8 cellular contexts compared by ENCODE assay signal in genomic region chr2:204177977-204178522, GRCh38.
DNase-seq lines count a peak whose midpoint lies in the region; ATAC-seq and TF ChIP-seq lines count a peak whose summit lies in the region.

No MANE protein-coding gene starts in this region.

- peak; percentile 64 for TF ChIP-seq CTCF in GM13977 (IDR thresholded peaks at IDR 0.05; ENCODE audit: extremely low read depth, insufficient read depth, missing control alignments)
- TF ChIP-seq CTCF in HFF-Myc (IDR thresholded peaks at IDR 0.05; ENCODE audit: low read depth, low read length, missing control alignments) = peak; percentile 71
- peak; percentile 67 for TF ChIP-seq CTCF in Panc1 (IDR thresholded peaks at IDR 0.05)
- peak; percentile 79 for TF ChIP-seq CTCF in left ventricle myocardium inferior (IDR thresholded peaks at IDR 0.05; ENCODE audit: borderline replicate concordance)

- H3K4me1 Mint-ChIP-seq in activated T-helper 2 cell treated with anti-CD3 and anti-CD28 coated beads, Interferon-gamma antibody, Interleukin-2, Interleukin-4, amounts not matched to agents 10 μg/mL and 5 μg/mL and 100 μg/mL, durations not matched to agents 14 hours and 24 hours and 36 hours (ENCODE audit: low read depth) = peaks cover 9% of the 10 kb centered on the region

- DNase-seq in GM13977 (ENCODE audit: low spot score) = peak; percentile 30
- DNase-seq in HFF-Myc (ENCODE audit: extremely low read depth, low read depth) = no peak
- DNase-seq in Panc1 (ENCODE audit: low read depth, low spot score) = no peak
- peak; percentile 55 for DNase-seq in activated T-helper 2 cell treated with anti-CD3 and anti-CD28 coated beads, Interferon-gamma antibody, Interleukin-2, Interleukin-4, amounts not matched to agents 10 μg/mL and 5 μg/mL and 100 μg/mL, durations not matched to agents 14 hours and 24 hours and 36 hours (ENCODE audit: low spot score)
- peak; percentile 44 for DNase-seq in left ventricle myocardium inferior
- DNase-seq in stimulated activated CD4-positive, alpha-beta T cell treated with anti-CD3 and anti-CD28 coated beads, Interleukin-15, amount 100 ng/mL, for 48 hours (ENCODE audit: low read depth in 2 of 2) = peak; percentile 35 to 57
- no peak for DNase-seq in SW 1271 (lab: John Stamatoyannopoulos, UW)
- no peak for DNase-seq in NCI-H2171 (lab: John Stamatoyannopoulos, UW)

- H3K27ac ChIP-seq in Panc1 (ENCODE audit: low read length) (no peak overlapping the region), left ventricle myocardium inferior (replicated peaks) (no peak overlapping the region)

- peaks cover 42% of the 10 kb centered on the region for H3K27me3 Mint-ChIP-seq in activated T-helper 2 cell treated with anti-CD3 and anti-CD28 coated beads, Interferon-gamma antibody, Interleukin-2, Interleukin-4, amounts not matched to agents 10 μg/mL and 5 μg/mL and 100 μg/mL, durations not matched to agents 14 hours and 24 hours and 36 hours (ENCODE audit: low read depth)

- intact Hi-C loops in Panc1 (cut with micrococcal nuclease; ENCODE audit: unreplicated experiment) = no loop called here
- intact Hi-C loops in activated T-helper 2 cell treated with anti-CD3 and anti-CD28 coated beads, Interferon-gamma antibody, Interleukin-2, Interleukin-4, amounts not matched to agents 10 μg/mL and 5 μg/mL and 100 μg/mL, durations not matched to agents 14 hours and 24 hours and 36 hours (cut with micrococcal nuclease) = loop anchor here (1.0 to 2.0 kb wide), 4 partner anchors 33 to 153 kb away; no protein-coding TSS in a partner anchor
- intact Hi-C loops in left ventricle myocardium inferior (cut with micrococcal nuclease) = no loop called here

- H3K9me3 ChIP-seq in Panc1 (ENCODE audit: control insufficient read depth, insufficient read depth, low read depth, low read length) = no peaks in the 10 kb centered on the region
- no peaks in the 10 kb centered on the region for H3K9me3 ChIP-seq in left ventricle myocardium inferior (replicated peaks)

- H3K9me3 Mint-ChIP-seq in activated T-helper 2 cell treated with anti-CD3 and anti-CD28 coated beads, Interferon-gamma antibody, Interleukin-2, Interleukin-4, amounts not matched to agents 10 μg/mL and 5 μg/mL and 100 μg/mL, durations not matched to agents 14 hours and 24 hours and 36 hours = no peaks in the 10 kb centered on the region

- no peak overlapping the region for H3K27ac Mint-ChIP-seq in activated T-helper 2 cell treated with anti-CD3 and anti-CD28 coated beads, Interferon-gamma antibody, Interleukin-2, Interleukin-4, amounts not matched to agents 10 μg/mL and 5 μg/mL and 100 μg/mL, durations not matched to agents 14 hours and 24 hours and 36 hours

- in situ Hi-C loops in GM13977 (cut with MboI; ENCODE audit: low pct_unique_long_range_greater_than_20kb, low sequenced_read_pairs, unreplicated experiment) (no loop called here), Panc1 (cut with HindIII; ENCODE audit: low pct_unique_long_range_greater_than_20kb, low sequenced_read_pairs) (no loop called here)

- no peak overlapping the region for H3K4me3 Mint-ChIP-seq in activated T-helper 2 cell treated with anti-CD3 and anti-CD28 coated beads, Interferon-gamma antibody, Interleukin-2, Interleukin-4, amounts not matched to agents 10 μg/mL and 5 μg/mL and 100 μg/mL, durations not matched to agents 14 hours and 24 hours and 36 hours (ENCODE audit: low read depth)

- H3K36me3 Mint-ChIP-seq in activated T-helper 2 cell treated with anti-CD3 and anti-CD28 coated beads, Interferon-gamma antibody, Interleukin-2, Interleukin-4, amounts not matched to agents 10 μg/mL and 5 μg/mL and 100 μg/mL, durations not matched to agents 14 hours and 24 hours and 36 hours (ENCODE audit: low read depth) = no peaks in the 10 kb centered on the region

- no peaks in the 10 kb centered on the region for H3K4me1 ChIP-seq in Panc1 (ENCODE audit: control insufficient read depth, insufficient read depth, low read length)
- no peaks in the 10 kb centered on the region for H3K4me1 ChIP-seq in left ventricle myocardium inferior

- POLR2A ChIA-PET in Panc1 (lab: Charles Lee) = no interaction called here

- BruUV-seq in Panc1 (replicated peaks; lab: Mats Ljungman, UMichigan) = no TSS peak

- CTCF ChIA-PET in Panc1 (lab: Charles Lee) = interaction anchor here (0.6 to 1.0 kb wide), 3 partner anchors 17 to 97 kb away, joined by 3 to 4 read pairs (median 3); no protein-coding TSS in a partner anchor

- H3K4me3 ChIP-seq in HFF-Myc (replicated peaks; ENCODE audit: low read depth, low read length) = no peak overlapping the region
- no peak overlapping the region for H3K4me3 ChIP-seq in Panc1 (ENCODE audit: low read depth in 2 of 2, low read length in 2 of 2)
- no peak overlapping the region for H3K4me3 ChIP-seq in left ventricle myocardium inferior

- H3K27me3 ChIP-seq in Panc1 (ENCODE audit: control insufficient read depth, insufficient read depth, low read length) (no peaks in the 10 kb centered on the region; the same call in 1 of the 2 replicates), left ventricle myocardium inferior (ENCODE audit: low read depth) (no peaks in the 10 kb centered on the region)

- ATAC-seq in Panc1 = no peak

- H3K36me3 ChIP-seq in Panc1 (ENCODE audit: control insufficient read depth, insufficient read depth, low read length) = no peaks in the 10 kb centered on the region
- H3K36me3 ChIP-seq in left ventricle myocardium inferior = no peaks in the 10 kb centered on the region

Comparison
In these comparisons a context has a peak if more than half of its experiments do, and no peak if none do; other contexts are left out.
1. DNase-seq: peak in GM13977 (single experiment), activated T-helper 2 cell treated with anti-CD3 and anti-CD28 coated beads, Interferon-gamma antibody, Interleukin-2, Interleukin-4, amounts not matched to agents 10 μg/mL and 5 μg/mL and 100 μg/mL, durations not matched to agents 14 hours and 24 hours and 36 hours (single experiment), left ventricle myocardium inferior (single experiment) and stimulated activated CD4-positive, alpha-beta T cell treated with anti-CD3 and anti-CD28 coated beads, Interleukin-15, amount 100 ng/mL, for 48 hours (2 of 2); none in HFF-Myc (single experiment), Panc1 (single experiment), SW 1271 (0 of 2) and NCI-H2171 (single experiment).
2. Peak in every context shown above with its lines, with median percentiles within 50 percentile points of each other: CTCF ChIP-seq.